1 cellular context compared by ENCODE assay signal in genomic region chr17:40075216-40076100, GRCh38.
TF ChIP-seq lines count a peak whose summit lies in the region.

No MANE protein-coding gene starts in this region.

TF ChIP-seq in HepG2, 621 proteins besides CTCF, POLR2A, EP300 and RAD21 (continued from another document):
- no peak for TF ChIP-seq HOMEZ (CRISPR knock-in tag; IDR thresholded peaks at IDR 0.05; ENCODE audit: low read depth)
